Comparison of ENCODE assay signal across 8 cellular contexts in the genomic region with DNA sequence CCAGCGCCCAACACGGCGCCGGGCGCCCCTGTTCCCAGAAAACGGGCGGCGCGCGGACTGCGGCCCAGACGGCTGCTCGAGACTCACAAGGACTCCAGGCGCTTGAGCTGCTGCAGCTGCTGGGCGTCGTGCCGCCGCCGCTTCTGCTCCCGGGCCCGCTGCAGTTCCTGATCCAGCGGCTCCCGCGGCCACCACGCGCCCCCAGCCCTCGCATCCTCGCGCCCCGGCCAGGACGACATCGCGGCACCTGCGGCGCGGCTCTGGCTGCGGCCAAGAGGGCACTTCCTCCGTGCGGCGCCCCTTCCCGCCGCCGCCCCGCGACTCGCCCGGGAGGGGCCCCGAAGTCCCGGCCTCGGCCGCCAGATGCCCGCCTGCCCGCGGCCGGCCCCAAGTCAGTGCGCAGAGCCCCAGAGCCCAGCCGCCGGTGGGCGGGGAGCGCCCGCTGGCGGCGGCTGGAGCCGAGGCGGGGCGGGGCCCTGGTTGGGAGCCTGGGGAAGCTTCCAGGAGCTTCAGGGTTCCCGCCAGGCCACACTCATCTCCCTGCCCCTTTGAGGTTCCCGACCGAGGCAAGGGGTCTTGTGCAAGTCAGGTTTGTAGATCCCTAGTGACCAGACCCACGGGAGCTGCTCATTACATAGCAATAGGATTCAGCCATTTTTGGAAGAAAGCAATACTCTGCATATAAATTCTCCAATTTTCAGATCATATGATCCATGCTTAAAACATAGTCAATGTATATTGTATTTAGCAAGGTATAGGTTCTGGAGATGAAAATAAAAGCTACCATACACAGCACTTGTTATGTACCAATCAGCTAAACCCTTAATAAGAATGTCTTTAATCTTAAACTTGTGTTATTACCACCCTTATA. TPM values are rescaled to one million over a fixed set of nuclear protein-coding genes. Genes with fewer than 3 reads are reported as not detected.
DNase-seq lines count a peak whose midpoint lies in the region; ATAC-seq and TF ChIP-seq lines count a peak whose summit lies in the region.

No MANE protein-coding gene starts in this region.

- no peak overlapping the region for H3K27ac Mint-ChIP-seq in activated CD4-positive, alpha-beta T cell treated with anti-CD3 and anti-CD28 coated beads for 36 hours

- peak overlapping the region; percentile 92 to 93 for H3K27ac ChIP-seq in coronary artery

- POLR2A ChIA-PET in activated CD4-positive, alpha-beta T cell treated with anti-CD3 and anti-CD28 coated beads for 36 hours (lab: Charles Lee): interaction anchor here (0.6 to 0.7 kb wide), 2 partner anchors 426 to 439 kb away, joined by 6 to 7 read pairs; no protein-coding TSS in a partner anchor

- peak overlapping the region; percentile 85 for H3K4me3 ChIP-seq in coronary artery

- ATAC-seq in GM18867 (IDR thresholded peaks at IDR 0.05; ENCODE audit: unreplicated experiment) (peak; percentile 90), HG03097 (IDR thresholded peaks at IDR 0.05; ENCODE audit: low FRiP score, unreplicated experiment) (peak; percentile 84)
- peak; percentile 93 for ATAC-seq in activated CD4-positive, alpha-beta T cell treated with anti-CD3 and anti-CD28 coated beads for 36 hours

- peaks cover 4% of the 10 kb centered on the region for H3K9me3 Mint-ChIP-seq in activated CD4-positive, alpha-beta T cell treated with anti-CD3 and anti-CD28 coated beads for 36 hours (ENCODE audit: low read depth)

- peaks cover 10% of the 10 kb centered on the region for H3K4me1 Mint-ChIP-seq in activated CD4-positive, alpha-beta T cell treated with anti-CD3 and anti-CD28 coated beads for 36 hours

- CTCF ChIA-PET in activated CD4-positive, alpha-beta T cell treated with anti-CD3 and anti-CD28 coated beads for 36 hours (lab: Charles Lee): interaction anchor here (0.6 to 3.2 kb wide), 7 partner anchors 50 to 176 kb away, joined by 3 to 43 read pairs (median 3); a partner anchor contains a TSS

- H3K27me3 Mint-ChIP-seq in activated CD4-positive, alpha-beta T cell treated with anti-CD3 and anti-CD28 coated beads for 36 hours: peaks cover 9% of the 10 kb centered on the region

- TF ChIP-seq CTCF in AG09319 (IDR thresholded peaks at IDR 0.05; ENCODE audit: low read depth, low read length): peak; percentile 49
- peak; percentile 47 for TF ChIP-seq CTCF in coronary artery (IDR thresholded peaks at IDR 0.05)

- peak overlapping the region; percentile 87 for H3K4me3 Mint-ChIP-seq in activated CD4-positive, alpha-beta T cell treated with anti-CD3 and anti-CD28 coated beads for 36 hours

- peaks cover 2% of the 10 kb centered on the region for H3K36me3 Mint-ChIP-seq in activated CD4-positive, alpha-beta T cell treated with anti-CD3 and anti-CD28 coated beads for 36 hours (ENCODE audit: low read depth)

- intact Hi-C loops in activated CD4-positive, alpha-beta T cell treated with anti-CD3 and anti-CD28 coated beads for 36 hours (cut with DNase I, micrococcal nuclease): loop anchor here (1.0 to 5.0 kb wide), 13 partner anchors 38 to 453 kb away; a partner anchor contains a TSS

- DNase-seq in AG09319 (ENCODE audit: extremely low read depth, low read depth) (peak; percentile 44), NCI-H345 (lab: John Stamatoyannopoulos, UW) (peak; percentile 86), coronary artery (ENCODE audit: low spot score) (peak; percentile 86), left kidney (ENCODE audit: low read depth, low spot score) (peak; percentile 94)
- DNase-seq in activated CD4-positive, alpha-beta T cell treated with anti-CD3 and anti-CD28 coated beads for 36 hours: peak; percentile 85
- peak; percentile 60 for DNase-seq in stimulated activated CD4-positive, alpha-beta T cell treated with anti-CD3 and anti-CD28 coated beads, Interleukin-1b, Interleukin-23, amount 100 ng/mL, for 48 hours

RNA-seq across cellular contexts. Expression of a gene that starts 14.2 kb away (rescaled TPM):
- total RNA-seq in activated CD4-positive, alpha-beta T cell treated with anti-CD3 and anti-CD28 coated beads for 36 hours: 1 to 10 TPM in 1 of 2 experiments, under 1 TPM in 1; 0.37 to 1.0 TPM

RNA-seq across cellular contexts. Expression of a gene that starts 51.5 kb away (rescaled TPM):
- total RNA-seq in activated CD4-positive, alpha-beta T cell treated with anti-CD3 and anti-CD28 coated beads for 36 hours: 10 to 100 TPM; 21.5 to 25.6 TPM

Comparison
In these comparisons a context has a peak if more than half of its experiments do, and no peak if none do; other contexts are left out.
1. Peak in every context shown above with its lines: DNase-seq, ATAC-seq, H3K4me3 ChIP-seq and H3K27ac ChIP-seq.
2. DNase-seq: peak in every context shown above with its lines; median percentile 94 in left kidney; 86 in NCI-H345; 86 in coronary artery; 85 in activated CD4-positive, alpha-beta T cell treated with anti-CD3 and anti-CD28 coated beads for 36 hours; 60 in stimulated activated CD4-positive, alpha-beta T cell treated with anti-CD3 and anti-CD28 coated beads, Interleukin-1b, Interleukin-23, amount 100 ng/mL, for 48 hours; 44 in AG09319.